ENCODE assay signal across 8 cellular contexts in the genomic region with DNA sequence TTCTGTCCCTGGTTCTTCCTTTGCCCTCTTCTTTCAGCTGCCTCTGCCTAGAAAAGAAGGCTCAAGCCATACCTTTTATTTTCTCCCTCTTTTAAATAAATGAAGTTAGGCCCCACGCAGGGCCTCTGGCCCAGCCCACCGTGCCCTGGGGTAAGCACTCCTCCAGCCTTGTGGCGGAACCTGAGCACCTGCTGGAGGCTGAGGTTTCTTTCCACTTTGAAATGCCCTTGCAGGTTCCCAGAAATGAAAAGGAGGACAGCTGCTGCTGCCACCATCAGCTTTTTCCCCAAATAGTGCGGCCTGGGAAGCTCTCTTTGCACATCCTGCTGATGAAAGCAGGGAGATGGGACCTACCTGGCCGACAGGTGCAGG.
A peak's percentile ranks its signal among the peaks of the same experiment; 100 is the strongest.
DNase-seq lines count a peak whose midpoint lies in the region; ATAC-seq and TF ChIP-seq lines count a peak whose summit lies in the region.

No MANE protein-coding gene starts in this region.

- no peak for DNase-seq in T-helper 1 cell
- peak; percentile 41 for DNase-seq in chondrocyte (ENCODE audit: low spot score)
- no peak for DNase-seq in GDM1 (lab: John Stamatoyannopoulos, UW)
- DNase-seq in KG1 (lab: John Stamatoyannopoulos, UW), result no peak

- peaks cover 59% of the 10 kb centered on the region for H3K4me1 Mint-ChIP-seq in T-helper 1 cell treated with Interleukin-12 subunit alpha and Interleukin-12 subunit beta and Interleukin-4 antibody, amounts not matched to agents 30 μg/mL and 1 μg/mL, for 36 hours (ENCODE audit: low read depth)
- H3K4me1 Mint-ChIP-seq in chondrocyte (ENCODE audit: low read depth), result peaks cover 17% of the 10 kb centered on the region

- H3K36me3 Mint-ChIP-seq in T-helper 1 cell treated with Interleukin-12 subunit alpha and Interleukin-12 subunit beta and Interleukin-4 antibody, amounts not matched to agents 30 μg/mL and 1 μg/mL, for 36 hours (ENCODE audit: low read depth), result peaks cover 4% of the 10 kb centered on the region
- no peaks in the 10 kb centered on the region for H3K36me3 Mint-ChIP-seq in chondrocyte (ENCODE audit: low read depth)

- H3K27me3 ChIP-seq in skeletal muscle tissue (ENCODE audit: control insufficient read depth in 3 of 3, insufficient read depth in 3 of 3, low read length in 3 of 3), result no peaks in the 10 kb centered on the region

- peaks cover 37 to 83% (median 62%) of the 10 kb centered on the region in 3 donors for H3K4me1 ChIP-seq in skeletal muscle tissue (ENCODE audit: control insufficient read depth in 3 of 3, insufficient read depth in 3 of 3, low read length in 3 of 3)

- H3K27me3 Mint-ChIP-seq in T-helper 1 cell treated with Interleukin-12 subunit alpha and Interleukin-12 subunit beta and Interleukin-4 antibody, amounts not matched to agents 30 μg/mL and 1 μg/mL, for 36 hours (ENCODE audit: low read depth), result no peaks in the 10 kb centered on the region
- H3K27me3 Mint-ChIP-seq in chondrocyte (ENCODE audit: low read depth), result no peaks in the 10 kb centered on the region

- H3K27ac Mint-ChIP-seq in T-helper 1 cell treated with Interleukin-12 subunit alpha and Interleukin-12 subunit beta and Interleukin-4 antibody, amounts not matched to agents 30 μg/mL and 1 μg/mL, for 36 hours, result peak overlapping the region; percentile 87
- no peak overlapping the region for H3K27ac Mint-ChIP-seq in chondrocyte (ENCODE audit: unreplicated experiment)

- peak overlapping the region; percentile 52 for H3K4me3 Mint-ChIP-seq in T-helper 1 cell treated with Interleukin-12 subunit alpha and Interleukin-12 subunit beta and Interleukin-4 antibody, amounts not matched to agents 30 μg/mL and 1 μg/mL, for 36 hours
- H3K4me3 Mint-ChIP-seq in chondrocyte (ENCODE audit: unreplicated experiment), result no peak overlapping the region

- TF ChIP-seq CTCF in chondrocyte (IDR thresholded peaks at IDR 0.05), result no peak

- H3K9me3 Mint-ChIP-seq in T-helper 1 cell treated with Interleukin-12 subunit alpha and Interleukin-12 subunit beta and Interleukin-4 antibody, amounts not matched to agents 30 μg/mL and 1 μg/mL, for 36 hours, result no peaks in the 10 kb centered on the region
- H3K9me3 Mint-ChIP-seq in chondrocyte (ENCODE audit: low read depth), result no peaks in the 10 kb centered on the region

- peak overlapping the region; percentile 69 to 81 (median 69) for H3K9ac ChIP-seq in skeletal muscle tissue (ENCODE audit: low read depth in 1 of 3, low read length in 3 of 3)

- H3K4me3 ChIP-seq in skeletal muscle tissue (ENCODE audit: low read length in 3 of 3), result peak overlapping the region in 2 of 3 donors; percentile 36 to 47

- peak overlapping the region; percentile 88 for H3K27ac ChIP-seq in skeletal muscle tissue (ENCODE audit: low read depth, low read length)

- H3K36me3 ChIP-seq in skeletal muscle tissue (ENCODE audit: control insufficient read depth in 3 of 3, insufficient read depth in 3 of 3, low read length in 3 of 3), result peaks cover 0 to 5% (median 4%) of the 10 kb centered on the region in 3 donors

- ATAC-seq in HG03354 (IDR thresholded peaks at IDR 0.05; ENCODE audit: poor library complexity, severe bottlenecking, unreplicated experiment), result peak; percentile 27
- no peak for ATAC-seq in HG03571 (IDR thresholded peaks at IDR 0.05; ENCODE audit: unreplicated experiment)

- H3K9me3 ChIP-seq in skeletal muscle tissue (ENCODE audit: control insufficient read depth in 3 of 3, low read length in 3 of 3), result no peaks in the 10 kb centered on the region
